7 cellular contexts compared by ENCODE assay signal in the genomic region with DNA sequence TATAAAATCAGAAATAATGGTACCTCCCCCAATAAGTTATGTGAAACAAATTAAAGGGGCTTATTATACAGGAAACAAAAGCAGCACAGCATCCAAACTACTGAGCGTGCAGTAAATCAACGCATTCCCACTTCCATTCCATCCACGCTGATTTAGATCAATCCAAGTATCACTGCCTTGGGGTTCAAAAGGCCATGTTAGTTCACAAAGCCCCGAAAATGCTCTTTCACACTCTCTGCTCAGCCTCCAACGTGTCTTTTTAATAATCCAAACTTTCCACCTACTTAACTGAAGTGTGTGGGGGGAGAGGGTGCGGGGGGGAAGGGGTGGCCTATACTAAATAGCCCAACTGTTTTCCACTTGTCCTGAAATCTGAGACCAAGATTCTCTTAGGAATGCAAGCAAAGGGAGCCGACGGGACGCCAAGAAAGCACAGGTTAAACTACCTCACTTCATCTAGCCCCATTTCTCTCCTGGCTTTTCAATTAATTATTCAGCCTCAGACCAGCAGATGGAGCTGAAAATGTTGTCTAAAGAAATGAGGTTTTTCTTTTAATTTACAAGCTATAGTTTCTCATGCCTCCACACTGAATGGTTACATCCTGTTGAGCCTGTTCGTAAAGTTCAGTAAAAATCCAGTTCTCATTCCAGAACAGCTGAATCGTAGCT. TPM values are rescaled to one million over a fixed set of nuclear protein-coding genes. Genes with fewer than 3 reads are reported as not detected.
DNase-seq lines count a peak whose midpoint lies in the region; ATAC-seq, FAIRE-seq and TF ChIP-seq lines count a peak whose summit lies in the region.

No MANE protein-coding gene starts in this region.

- H2AFZ ChIP-seq in KMS-11 (ENCODE audit: low read depth) (peak overlapping the region; percentile 42), K562 (ENCODE audit: low read depth, low read length) (peak overlapping the region; percentile 92)

- POLR2A ChIA-PET in K562 (lab: Yijun Ruan, JAX), result interaction anchor here (0.6 to 2.2 kb wide), 12 partner anchors 9 to 549 kb away, joined by 3 to 14 read pairs (median 3); partner anchors contain the start of gene NAPB

- 23% methylated on average over 9 of the region's 11 CpGs for WGBS in K562 (ENCODE audit: insufficient coverage, low coverage, missing lambda C conversion rate)
- WGBS in thymus, result 25% methylated on average over 11 of the region's 11 CpGs

- peaks cover 6% of the 10 kb centered on the region; the same call in 1 of the 2 replicates for H4K20me1 ChIP-seq in KMS-11 (ENCODE audit: insufficient read depth)
- peaks cover 18% of the 10 kb centered on the region for H4K20me1 ChIP-seq in K562 (replicated peaks; ENCODE audit: control insufficient read depth, insufficient read depth, low read length)

- H3K4me2 ChIP-seq in KMS-11 (peak overlapping the region; percentile 73), K562 (ENCODE audit: insufficient read depth, low read length) (peak overlapping the region; percentile 99)

- peaks cover 37% of the 10 kb centered on the region for H3K79me2 ChIP-seq in KMS-11 (ENCODE audit: insufficient read depth, low read depth)
- H3K79me2 ChIP-seq in K562 (ENCODE audit: control insufficient read depth, insufficient read depth, low read length), result peaks cover 41% of the 10 kb centered on the region

- ATAC-seq in GM21515 (IDR thresholded peaks at IDR 0.05; ENCODE audit: unreplicated experiment) (peak; percentile 17), K562 (no peak)

- BruUV-seq in K562 (replicated peaks; lab: Mats Ljungman, UMichigan), result no TSS peak

- no peak for TF ChIP-seq POLR2A in K562 (conservative IDR thresholded peaks at IDR 0.05)

- H3K9me3 ChIP-seq in K562 (replicated peaks; ENCODE audit: control insufficient read depth, insufficient read depth, low read depth, low read length) (no peaks in the 10 kb centered on the region), thymus (ENCODE audit: control insufficient read depth) (peaks cover 1% of the 10 kb centered on the region)

- H3K36me3 ChIP-seq in KMS-11 (ENCODE audit: insufficient read depth) (no peaks in the 10 kb centered on the region), K562 (ENCODE audit: control insufficient read depth, insufficient read depth, low read length) (peaks cover 22% of the 10 kb centered on the region; the same call in 2 of the 3 replicates), thymus (ENCODE audit: control insufficient read depth, insufficient read depth) (peaks cover 3% of the 10 kb centered on the region)

- no peaks in the 10 kb centered on the region for H3K9me1 ChIP-seq in K562 (ENCODE audit: control insufficient read depth, insufficient read depth, low read length)

- TF ChIP-seq RAD21 in K562 (CRISPR knock-in tag; conservative IDR thresholded peaks at IDR 0.05 in 1 of 2, IDR thresholded peaks at IDR 0.05 in 1 of 2), result 0 out of 4 replicates have a peak, but pooled peaks of 1 of the 2 experiments have one; percentile 29

- peak; percentile 72 for FAIRE-seq in K562 (lab: Jason Lieb, UNC)

- peaks cover 10% of the 10 kb centered on the region for H3K4me1 ChIP-seq in KMS-11 (ENCODE audit: low read depth, poor library complexity, severe bottlenecking)
- H3K4me1 ChIP-seq in K562 (replicated peaks in 1 of 2; ENCODE audit: control insufficient read depth in 2 of 2, insufficient read depth in 2 of 2, low read length in 2 of 2), result peaks cover 9 to 12% of the 10 kb centered on the region in 2 experiments; a peak in 4 of 5 replicates
- peaks cover 11% of the 10 kb centered on the region for H3K4me1 ChIP-seq in thymus (ENCODE audit: control insufficient read depth, insufficient read depth, low read length)

- H3K27ac ChIP-seq in KMS-11 (peak overlapping the region; percentile 96), K562 (ENCODE audit: extremely low read depth, low read depth, low read length) (peak overlapping the region; percentile 95), layer of hippocampus (ENCODE audit: low read depth, low read length) (peak overlapping the region; percentile 97), thymus (ENCODE audit: low read depth) (peak overlapping the region; percentile 99)

- in situ Hi-C loops in K562 (cut with MboI), result loop anchor here (10.0 kb wide), 1 partner anchor 295 kb away; no protein-coding TSS in a partner anchor

- no peak for DNase-seq in GM12865 (ENCODE audit: low read depth)
- peak in 3 of 4 experiments; percentile 16 to 23 (median 19) for DNase-seq in K562 (ENCODE audit: extremely low read depth in 1 of 4, low spot score in 3 of 4)
- no peak for DNase-seq in activated CD4-positive, CD25-positive, alpha-beta regulatory T cell treated with anti-CD3 and anti-CD28 coated beads, Interleukin-2, amount 50 U/mL, for 72 hours

- CTCF ChIA-PET in K562 (lab: Yijun Ruan, JAX; ENCODE audit: low intra/inter-chr PET ratio), result no interaction called here

- TF ChIP-seq EP300 in K562 (IDR thresholded peaks at IDR 0.05; ENCODE audit: low read length), result no peak

- peak overlapping the region; percentile 89 for H3K4me3 ChIP-seq in GM12865 (ENCODE audit: low read depth, low read length)
- H3K4me3 ChIP-seq in KMS-11 (IDR thresholded peaks at IDR 0.05; ENCODE audit: insufficient read depth, low read depth, low read length), result no peak overlapping the region
- H3K4me3 ChIP-seq in K562, result peak overlapping the region; percentile 95
- peak overlapping the region; percentile 62 for H3K4me3 ChIP-seq in thymus (ENCODE audit: low read length)

- TF ChIP-seq CTCF in GM12865 (IDR thresholded peaks at IDR 0.05; ENCODE audit: insufficient read depth, low read depth, low read length, missing control alignments), result peak; percentile 34
- peak; percentile 62 for TF ChIP-seq CTCF in KMS-11 (conservative IDR thresholded peaks at IDR 0.05; ENCODE audit: low read depth, low read length)
- TF ChIP-seq CTCF in K562 (IDR thresholded peaks at IDR 0.05 in 2 of 3, conservative IDR thresholded peaks at IDR 0.05 in 1 of 3; ENCODE audit: insufficient read depth in 2 of 3, low read depth in 1 of 3, low read length in 3 of 3), result peak in 2 of 3 experiments; percentile 23 to 47; a peak in 3 of 6 replicates

- H3K9ac ChIP-seq in KMS-11 (peak overlapping the region; percentile 91), K562 (ENCODE audit: insufficient read depth in 1 of 2, low read depth in 2 of 2, low read length in 2 of 2) (peak overlapping the region; percentile 89 to 98)

- intact Hi-C loops in K562 (cut with micrococcal nuclease), result loop anchor here (1.0 to 10.0 kb wide), 3 partner anchors 12 to 295 kb away; no protein-coding TSS in a partner anchor

- H3K27me3 ChIP-seq in KMS-11 (ENCODE audit: insufficient read depth, low read depth) (no peaks in the 10 kb centered on the region), K562 (ENCODE audit: control insufficient read depth in 2 of 2, insufficient read depth in 2 of 2, low read length in 2 of 2) (no peaks in the 10 kb centered on the region), layer of hippocampus (ENCODE audit: control insufficient read depth, insufficient read depth, low read length) (no peaks in the 10 kb centered on the region), thymus (ENCODE audit: control insufficient read depth, insufficient read depth) (no peaks in the 10 kb centered on the region)

TF ChIP-seq in K562, 482 proteins besides CTCF, POLR2A, EP300 and RAD21:
- no peak for TF ChIP-seq CC2D1A (IDR thresholded peaks at IDR 0.05)
- peak; percentile 51 to 70; a peak in 3 of 4 replicates for TF ChIP-seq KDM1A (IDR thresholded peaks at IDR 0.05)

RNA-seq across cellular contexts. Expression of gene NXT1, which starts 1.1 kb away (rescaled TPM):
- 6.8 and 14.9 TPM in 2 replicates for total RNA-seq in K562 (2011; cell fraction: chromatin; rRNA removed; ENCODE audit: low replicate concordance)
- total RNA-seq in K562 (2011; cell fraction: nucleolus; rRNA removed), result 15.7 and 16.8 TPM in 2 replicates
- 10.8 and 11.6 TPM in 2 replicates for total RNA-seq in K562 (2011; cell fraction: nucleoplasm; rRNA removed)
- 50.4 and 50.9 TPM in 2 replicates for total RNA-seq in K562 (2014; rRNA removed)
- total RNA-seq in K562 (2014; rRNA removed; fragmentation: Illumina TruSeq; extraction: Trizol), result 27.5 and 31.9 TPM in 2 replicates
- total RNA-seq in K562 (2015; rRNA removed; fragmentation: Illumina TruSeq; extraction: Trizol), result 35.0 and 35.7 TPM in 2 replicates
- 30.3 and 35.7 TPM in 2 replicates for total RNA-seq in K562 (2021)
- polyA plus RNA-seq in K562 (2011; rRNA removed), result 31.7 and 37.7 TPM in 2 replicates
- polyA plus RNA-seq in K562 (2011; cell fraction: cytosol; rRNA removed), result 40.1 and 55.8 TPM in 2 replicates
- 21.6 and 23.4 TPM in 2 replicates for polyA plus RNA-seq in K562 (2011; cell fraction: nucleus; rRNA removed)
- 22.6 and 23.8 TPM in 2 replicates for polyA plus RNA-seq in K562 (2012)
- polyA plus RNA-seq in K562 (2014; fragmentation: Illumina TruSeq; extraction: Trizol), result 35.6 and 36.1 TPM in 2 replicates
- 1 to 10 TPM; 7.7 to 8.9 TPM for polyA plus RNA-seq in K562 (2014; fragmentation: Nextera tagmentation; extraction: Ambion mirVana)
- polyA plus RNA-seq in K562 (2014; rRNA removed), result 37.5 and 46.5 TPM in 2 replicates
- polyA minus RNA-seq in K562 (2011; rRNA and poly(A)+ RNA removed), result 15.8 and 20.0 TPM in 2 replicates
- polyA minus RNA-seq in K562 (2011; cell fraction: cytosol; rRNA and poly(A)+ RNA removed), result 9.6 and 12.7 TPM in 2 replicates
- polyA minus RNA-seq in K562 (2011; cell fraction: nucleus; rRNA and poly(A)+ RNA removed), result 5.7 and 6.7 TPM in 2 replicates
- polyA plus RNA-seq in thymus, result 22.6 TPM

RNA-seq across cellular contexts. Expression of gene GZF1, which starts 12.5 kb away (rescaled TPM):
- total RNA-seq in K562 (2011; cell fraction: chromatin; rRNA removed; ENCODE audit: low replicate concordance), result 25.2 and 30.4 TPM in 2 replicates
- 20.7 and 30.9 TPM in 2 replicates for total RNA-seq in K562 (2011; cell fraction: nucleolus; rRNA removed)
- total RNA-seq in K562 (2011; cell fraction: nucleoplasm; rRNA removed), result 17.2 and 29.5 TPM in 2 replicates
- total RNA-seq in K562 (2014; rRNA removed) (7.0 and 9.6 TPM in 2 replicates), K562 (2014; rRNA removed; fragmentation: Illumina TruSeq; extraction: Trizol) (6.5 and 6.9 TPM in 2 replicates), K562 (2015; rRNA removed; fragmentation: Illumina TruSeq; extraction: Trizol) (6.1 and 7.9 TPM in 2 replicates), K562 (2021) (8.6 and 10.2 TPM in 2 replicates)
- polyA plus RNA-seq in K562 (2011; rRNA removed) (15.7 and 21.9 TPM in 2 replicates), K562 (2014; fragmentation: Illumina TruSeq; extraction: Trizol) (7.4 and 9.7 TPM in 2 replicates), K562 (2014; fragmentation: Nextera tagmentation; extraction: Ambion mirVana) (1 to 10 TPM; 1.2 to 1.8 TPM), K562 (2014; rRNA removed) (9.5 and 11.9 TPM in 2 replicates), thymus (8.5 TPM)
- polyA plus RNA-seq in K562 (2011; cell fraction: cytosol; rRNA removed), result 14.1 and 19.4 TPM in 2 replicates
- 36.9 and 43.8 TPM in 2 replicates for polyA plus RNA-seq in K562 (2011; cell fraction: nucleus; rRNA removed)
- 6.2 and 9.0 TPM in 2 replicates for polyA plus RNA-seq in K562 (2012)
- 21.8 and 24.4 TPM in 2 replicates for polyA minus RNA-seq in K562 (2011; rRNA and poly(A)+ RNA removed)
- 6.7 and 30.8 TPM in 2 replicates for polyA minus RNA-seq in K562 (2011; cell fraction: cytosol; rRNA and poly(A)+ RNA removed)
- 27.7 and 41.8 TPM in 2 replicates for polyA minus RNA-seq in K562 (2011; cell fraction: nucleus; rRNA and poly(A)+ RNA removed)

Comparison
In these comparisons a context has a peak if more than half of its experiments do, and no peak if none do; other contexts are left out.
1. DNase-seq: peak in K562 (3 of 4); none in GM12865 (single experiment) and activated CD4-positive, CD25-positive, alpha-beta regulatory T cell treated with anti-CD3 and anti-CD28 coated beads, Interleukin-2, amount 50 U/mL, for 72 hours (single experiment).
2. Peak in every context shown above with its lines, with median percentiles within 50 percentile points of each other: CTCF ChIP-seq and H3K27ac ChIP-seq.